In genomic region chr6:41505084-41506049, GRCh38 we compare ENCODE assay signal across 1 cellular context.
A peak's percentile ranks its signal among the peaks of the same experiment; 100 is the strongest.
TF ChIP-seq lines count a peak whose summit lies in the region.

No MANE protein-coding gene starts in this region.

TF ChIP-seq in H1, 55 proteins besides CTCF, POLR2A, EP300 and RAD21 (continued from another document):
- TF ChIP-seq CTBP2 (IDR thresholded peaks at IDR 0.05; ENCODE audit: borderline replicate concordance, insufficient read depth, insufficient read length, low read length) (no peak), ZNF274 (IDR thresholded peaks at IDR 0.05; ENCODE audit: borderline replicate concordance, extremely low read depth, low read length) (no peak), KDM4A (IDR thresholded peaks at IDR 0.05; ENCODE audit: low read depth, low read length, severe bottlenecking) (peak; percentile 50), RNF2 (IDR thresholded peaks at IDR 0.05; ENCODE audit: borderline replicate concordance, low read depth, low read length, missing control alignments, poor library complexity, severe bottlenecking) (peak; percentile 52), EZH2 (IDR thresholded peaks at IDR 0.05; ENCODE audit: low read depth, low read length, severe bottlenecking) (peak; percentile 82), SIN3A (conservative IDR thresholded peaks at IDR 0.05 in 1 of 2, IDR thresholded peaks at IDR 0.05 in 1 of 2; ENCODE audit: low read depth in 1 of 2, low read length in 2 of 2) (no peak), SUZ12 (IDR thresholded peaks at IDR 0.05; ENCODE audit: low read length) (peak; percentile 79), TCF12 (IDR thresholded peaks at IDR 0.05; ENCODE audit: low read depth, low read length) (no peak)
